Comparison of ENCODE assay signal across 14 cellular contexts in genomic region chr22:29330753-29331152, GRCh38. TPM values are rescaled to one million over a fixed set of nuclear protein-coding genes. Genes with fewer than 3 reads are reported as not detected.
A peak's percentile ranks its signal among the peaks of the same experiment; 100 is the strongest.
DNase-seq lines count a peak whose midpoint lies in the region; ATAC-seq and TF ChIP-seq lines count a peak whose summit lies in the region.
"Had no signal": no experiment of that assay in that cellular context is flagged by ENCODE, and none has a peak within 500 bp of the region (broad histone marks: within the 10 kb centered on the region; RNA-seq: fewer than 3 reads in every experiment).

No MANE protein-coding gene starts in this region.

- intact Hi-C loops in right cardiac atrium (cut with DNase I) (no loop called here), colonic mucosa (cut with DNase I) (no loop called here)

- H3K27me3 ChIP-seq in right cardiac atrium (ENCODE audit: control insufficient read depth, insufficient read depth) = no peaks in the 10 kb centered on the region
- no peaks in the 10 kb centered on the region for H3K27me3 ChIP-seq in colonic mucosa
- H3K27me3 ChIP-seq: suprapubic skin had no signal

- ATAC-seq in right cardiac atrium = peak; percentile 37 to 71
- ATAC-seq in HG02571 (IDR thresholded peaks at IDR 0.05; ENCODE audit: unreplicated experiment) = no peak
- ATAC-seq in HG03571 (IDR thresholded peaks at IDR 0.05; ENCODE audit: unreplicated experiment) = no peak

- 50% methylated on average over 9 of the region's 9 CpGs for WGBS in right cardiac atrium

- no peak overlapping the region for H3K27ac ChIP-seq in right cardiac atrium (ENCODE audit: low read length)
- peak overlapping the region; percentile 80 for H3K27ac ChIP-seq in temporal lobe (ENCODE audit: low read depth, low read length)
- H3K27ac ChIP-seq in colonic mucosa = no peak overlapping the region
- H3K27ac ChIP-seq: suprapubic skin had no signal

- DNase-seq in SIG-M5 treated with dmso at 0.1 percent for 504 hours (lab: John Stamatoyannopoulos, UW; ENCODE audit: unreplicated experiment) (peak; percentile 99), SIG-M5 (lab: John Stamatoyannopoulos, UW) (no peak), SKM-1 treated with dmso at 0.1 percent for 144 hours (lab: John Stamatoyannopoulos, UW; ENCODE audit: unreplicated experiment) (peak; percentile 100), right cardiac atrium (peak; percentile 77 to 86 (median 83)), colonic mucosa (no peak)
- DNase-seq: activated CD4-positive, alpha-beta T cell treated with anti-CD3 and anti-CD28 coated beads for 4 hours; activated naive CD4-positive, alpha-beta T cell treated with Interleukin-2 at 50 U/mL for 16 hours; effector CD4-positive, alpha-beta T cell; NCI-H2081 treated with DMSO at 0.1 percent for 48 hours; SHP77 had no signal

- H3K9me3 ChIP-seq in right cardiac atrium (ENCODE audit: control insufficient read depth, low read length) (no peaks in the 10 kb centered on the region), colonic mucosa (no peaks in the 10 kb centered on the region)
- H3K9me3 ChIP-seq: suprapubic skin had no signal

- H3K4me3 ChIP-seq in right cardiac atrium (ENCODE audit: low read length) (no peak overlapping the region), colonic mucosa (no peak overlapping the region)
- H3K4me3 ChIP-seq: suprapubic skin had no signal

- peaks cover 7% of the 10 kb centered on the region for H3K36me3 ChIP-seq in colonic mucosa

- TF ChIP-seq CTCF in colonic mucosa (IDR thresholded peaks at IDR 0.05) = no peak

- no peak overlapping the region for H3K9ac ChIP-seq in colonic mucosa (ENCODE audit: low read depth in 2 of 2, low read length in 2 of 2)

- H3K4me1 ChIP-seq in right cardiac atrium (ENCODE audit: control insufficient read depth, insufficient read depth, low read length) (peaks cover 2% of the 10 kb centered on the region), colonic mucosa (no peaks in the 10 kb centered on the region)

RNA-seq across cellular contexts. Expression of gene RASL10A, which starts 15.3 kb away (rescaled TPM):
- total RNA-seq in right cardiac atrium = 1 to 10 TPM; 1.1 to 2.9 (median 1.6) TPM
- 1.2 TPM for polyA plus RNA-seq in right cardiac atrium
- total RNA-seq in temporal lobe = 4.9 TPM
- total RNA-seq in colonic mucosa = 1 to 10 TPM in 1 of 2 donors, under 1 TPM in 1; 0.42 to 1.3 TPM

RNA-seq across cellular contexts. Expression of gene GAS2L1, which starts 24.3 kb away (rescaled TPM):
- 10 to 100 TPM; 17.1 to 25.7 (median 22.6) TPM for total RNA-seq in right cardiac atrium
- polyA plus RNA-seq in right cardiac atrium = 16.9 TPM
- total RNA-seq in temporal lobe = 3.7 TPM
- total RNA-seq in colonic mucosa = 10 to 100 TPM; 16.6 to 41.1 TPM

RNA-seq across cellular contexts. Expression of gene AP1B1, which starts 57.6 kb away (rescaled TPM):
- 10 to 100 TPM; 33.5 to 44.6 (median 40.3) TPM for total RNA-seq in right cardiac atrium
- 21.7 TPM for polyA plus RNA-seq in right cardiac atrium
- total RNA-seq in temporal lobe = 31.0 TPM
- 100 to 1,000 TPM in 1 of 2 donors, 10 to 100 TPM in 1; 90.4 to 120 TPM for total RNA-seq in colonic mucosa

Comparison
In these comparisons a context has a peak if more than half of its experiments do, and no peak if none do; other contexts are left out.
1. DNase-seq: peak in SIG-M5 treated with dmso at 0.1 percent for 504 hours (single experiment), SKM-1 treated with dmso at 0.1 percent for 144 hours (single experiment) and right cardiac atrium (3 of 3); none in SIG-M5 (single experiment) and colonic mucosa (single experiment).
2. ATAC-seq: peak in right cardiac atrium (2 of 2); none in HG02571 (single experiment) and HG03571 (single experiment).